Comparison of ENCODE assay signal across 11 cellular contexts in the genomic region with DNA sequence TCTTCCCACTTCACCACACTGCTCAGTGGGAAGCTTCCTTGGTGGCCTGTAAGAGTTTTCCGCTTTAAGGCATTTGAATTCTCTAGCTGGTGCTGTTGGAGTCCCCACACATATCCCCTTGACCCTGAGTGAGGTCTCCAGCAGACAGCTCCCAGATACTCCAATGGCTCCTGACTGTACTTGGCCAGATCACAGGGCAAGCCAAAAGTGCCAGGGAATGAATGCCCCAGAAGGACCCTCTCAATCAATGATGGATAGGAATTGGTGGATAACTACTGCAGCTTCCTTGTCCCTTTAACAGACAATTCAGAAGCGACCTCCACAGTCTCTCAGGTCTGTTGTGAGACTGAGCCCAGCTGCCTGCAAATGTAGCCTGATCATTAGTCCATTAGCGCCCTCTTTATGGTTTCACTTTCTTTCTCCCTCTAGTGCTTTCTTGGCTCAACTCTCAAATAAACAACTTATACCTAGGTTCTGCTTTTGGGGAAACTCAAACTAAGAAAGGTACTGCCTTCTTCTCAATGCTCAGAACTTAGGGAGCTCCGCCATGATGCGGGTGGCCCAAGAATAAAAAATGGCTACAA.
DNase-seq lines count a peak whose midpoint lies in the region; ATAC-seq and TF ChIP-seq lines count a peak whose summit lies in the region.
"Had no signal": no experiment of that assay in that cellular context is flagged by ENCODE, and none has a peak within 500 bp of the region (broad histone marks: within the 10 kb centered on the region; RNA-seq: fewer than 3 reads in every experiment).

No MANE protein-coding gene starts in this region.

- H3K27ac ChIP-seq in right lobe of liver, result no peak overlapping the region
- H3K27ac ChIP-seq: parathyroid adenoma had no signal

- peaks cover 13% of the 10 kb centered on the region for H3K4me1 Mint-ChIP-seq in HFFc6 (ENCODE audit: low read depth)

- in situ Hi-C loops in KBM-7 (cut with MboI; ENCODE audit: low pct_unique_long_range_greater_than_20kb, low sequenced_read_pairs), result no loop called here

- ATAC-seq in GM19043 (IDR thresholded peaks at IDR 0.05; ENCODE audit: low read depth, unreplicated experiment) (peak; percentile 85), right lobe of liver (peak; percentile 40 to 81 (median 74)), left colon (no peak)

- H3K36me3 ChIP-seq in right lobe of liver (no peaks in the 10 kb centered on the region), BE2C (no peaks in the 10 kb centered on the region)

- DNase-seq in HFFc6 (no peak), KBM-7 (peak; percentile 14), right lobe of liver (no peak), left colon (no peak), kidney tubule cell (ENCODE audit: low spot score) (no peak), KG1 (lab: John Stamatoyannopoulos, UW) (no peak), BE2C (no peak)
- DNase-seq: activated CD4-positive, CD25-positive, alpha-beta regulatory T cell treated with anti-CD3 and anti-CD28 coated beads, Interleukin-2, amount 50 U/mL, for 72 hours; islet precursor cell had no signal

- intact Hi-C loops in right lobe of liver (cut with DNase I) (no loop called here), left colon (cut with DNase I, micrococcal nuclease) (no loop called here)

- 100% methylated on average over 3 of the region's 5 CpGs for WGBS in right lobe of liver (ENCODE audit: insufficient coverage, low coverage, low lambda C conversion rate, missing lambda C conversion rate)

- no peaks in the 10 kb centered on the region for H3K9me3 Mint-ChIP-seq in HFFc6

- H3K27me3 ChIP-seq in right lobe of liver, result no peaks in the 10 kb centered on the region
- no peaks in the 10 kb centered on the region for H3K27me3 ChIP-seq in BE2C

- no peak overlapping the region for H3K27ac Mint-ChIP-seq in HFFc6

- no peak for TF ChIP-seq POLR2A in right lobe of liver (IDR thresholded peaks at IDR 0.05)

- TF ChIP-seq CTCF in HFFc6 (IDR thresholded peaks at IDR 0.05), result no peak
- no peak for TF ChIP-seq CTCF in right lobe of liver (IDR thresholded peaks at IDR 0.05)
- TF ChIP-seq CTCF in BE2C (IDR thresholded peaks at IDR 0.05; ENCODE audit: low read depth, low read length), result no peak

- no peaks in the 10 kb centered on the region for H3K36me3 Mint-ChIP-seq in HFFc6 (ENCODE audit: low read depth)

- H3K9me3 ChIP-seq in right lobe of liver (no peaks in the 10 kb centered on the region), BE2C (no peaks in the 10 kb centered on the region; the same call in 1 of the 2 replicates)

- H3K4me3 ChIP-seq in right lobe of liver, result no peak overlapping the region
- no peak overlapping the region for H3K4me3 ChIP-seq in BE2C (ENCODE audit: low read depth, low read length)

- peak overlapping the region; percentile 8; the same call in 1 of the 2 replicates for H3K4me3 Mint-ChIP-seq in HFFc6

- H3K27me3 Mint-ChIP-seq in HFFc6 (ENCODE audit: insufficient read depth), result peaks cover 47% of the 10 kb centered on the region

- H3K4me1 ChIP-seq in right lobe of liver (no peaks in the 10 kb centered on the region), BE2C (peaks cover 8% of the 10 kb centered on the region)
- H3K4me1 ChIP-seq: parathyroid adenoma had no signal
